16 cellular contexts compared by ENCODE assay signal in the genomic region with DNA sequence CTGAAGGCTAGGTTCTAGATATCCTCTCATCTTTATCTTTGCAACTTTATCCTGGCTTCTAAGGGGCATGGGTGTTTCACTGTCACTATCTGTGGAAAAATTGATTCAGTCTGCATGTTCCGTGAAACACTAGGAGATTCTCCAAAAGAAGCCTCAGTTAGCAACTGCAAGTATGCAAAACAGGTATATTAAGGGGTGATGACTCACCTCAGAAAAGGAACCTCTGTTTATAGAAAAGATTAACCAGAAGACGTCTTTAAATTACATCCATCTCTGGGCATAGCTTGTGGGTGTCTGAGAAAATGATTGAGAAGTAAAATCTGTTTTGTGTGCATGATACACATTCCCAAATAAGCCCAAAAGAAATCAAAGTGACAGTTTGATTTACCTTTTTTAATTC.
DNase-seq lines count a peak whose midpoint lies in the region; ATAC-seq lines count a peak whose summit lies in the region.
"Had no signal": no experiment of that assay in that cellular context is flagged by ENCODE, and none has a peak within 500 bp of the region (broad histone marks: within the 10 kb centered on the region; RNA-seq: fewer than 3 reads in every experiment).

No MANE protein-coding gene starts in this region.

- peak; percentile 53 for ATAC-seq in GM18519 (IDR thresholded peaks at IDR 0.05; ENCODE audit: low FRiP score, unreplicated experiment)
- peak; percentile 60 for ATAC-seq in GM21367 (IDR thresholded peaks at IDR 0.05; ENCODE audit: unreplicated experiment)
- peak; percentile 48 for ATAC-seq in HG02938 (IDR thresholded peaks at IDR 0.05; ENCODE audit: unreplicated experiment)
- peak; percentile 56 for ATAC-seq in HG03442 (IDR thresholded peaks at IDR 0.05; ENCODE audit: unreplicated experiment)
- no peak for ATAC-seq in HG03439 (IDR thresholded peaks at IDR 0.05; ENCODE audit: unreplicated experiment)
- ATAC-seq: HCT116, left cardiac atrium, right lobe of liver, SK-N-SH treated with all-trans-retinoic acid at 6 μM for 48 hours had no signal

- no peak for DNase-seq in cerebellar nuclear complex (lab: John Stamatoyannopoulos, UW)
- no peak for DNase-seq in H4 (ENCODE audit: low spot score)
- DNase-seq in HCEC 1CT, result no peak
- DNase-seq: activated CD4-positive, alpha-beta T cell treated with anti-CD3 and anti-CD28 coated beads for 4 hours; activated naive CD4-positive, alpha-beta T cell treated with Interleukin-2 at 50 U/mL for 16 hours; CD8-positive, alpha-beta memory T cell; left cardiac atrium; NCI-H2107; right lobe of liver had no signal
